In genomic region chr6:25070547-25071366, GRCh38 we compare ENCODE assay signal across 8 cellular contexts.
DNase-seq lines count a peak whose midpoint lies in the region; ATAC-seq and TF ChIP-seq lines count a peak whose summit lies in the region.

No MANE protein-coding gene starts in this region.

- WGBS in stomach, 5 donors, result 45 to 49% (median 46%) methylated on average over 13 of the region's 13 CpGs

- no peaks in the 10 kb centered on the region for H3K36me3 Mint-ChIP-seq in activated T-cell treated with anti-CD3 and anti-CD28 coated beads, Interleukin-2, amount 50 U/mL, for 24 hours (ENCODE audit: low read depth)
- no peaks in the 10 kb centered on the region for H3K36me3 Mint-ChIP-seq in neural crest cell (ENCODE audit: low read depth)

- peak; percentile 76 for DNase-seq in DMS114 treated with DMSO at 0.1 percent for 48 hours (lab: John Stamatoyannopoulos, UW; ENCODE audit: unreplicated experiment)
- peak; percentile 95 for DNase-seq in Karpas-422
- DNase-seq in Panc1 (ENCODE audit: low read depth, low spot score), result peak; percentile 52
- DNase-seq in activated T-cell treated with anti-CD3 and anti-CD28 coated beads, Interleukin-2, amount 50 U/mL, for 24 hours, result peak; percentile 80
- DNase-seq in fibroblast of mammary gland (ENCODE audit: low read depth), result peak; percentile 85
- DNase-seq in neural crest cell (ENCODE audit: low read depth, low spot score), result peak; percentile 71
- peak; percentile 89 for DNase-seq in stomach

- peak overlapping the region; percentile 47 for H3K4me3 Mint-ChIP-seq in activated T-cell treated with anti-CD3 and anti-CD28 coated beads, Interleukin-2, amount 50 U/mL, for 24 hours
- H3K4me3 Mint-ChIP-seq in neural crest cell, result no peak overlapping the region

- in situ Hi-C loops in Panc1 (cut with HindIII; ENCODE audit: low pct_unique_long_range_greater_than_20kb, low sequenced_read_pairs), result no loop called here

- intact Hi-C loops in Panc1 (cut with micrococcal nuclease; ENCODE audit: unreplicated experiment), result loop anchor here (1.0 to 10.0 kb wide), 2 partner anchors 214 to 486 kb away; no protein-coding TSS in a partner anchor
- intact Hi-C loops in stomach (cut with DNase I; ENCODE audit: low total_unique reads), result loop anchor here (5.0 kb wide), 1 partner anchor 218 kb away; no protein-coding TSS in a partner anchor

- POLR2A ChIA-PET in Panc1 (lab: Charles Lee), result no interaction called here

- H4K20me1 ChIP-seq in Karpas-422 (ENCODE audit: insufficient read depth, low read depth, low read length), result no peaks in the 10 kb centered on the region

- no peaks in the 10 kb centered on the region for H3K79me2 ChIP-seq in Karpas-422 (ENCODE audit: low read length)

- H3K4me2 ChIP-seq in Karpas-422 (ENCODE audit: low read depth, low read length, poor library complexity, severe bottlenecking), result peak overlapping the region; percentile 80

- BruUV-seq in Panc1 (replicated peaks; lab: Mats Ljungman, UMichigan), result no TSS peak

- H3K27me3 Mint-ChIP-seq in activated T-cell treated with anti-CD3 and anti-CD28 coated beads, Interleukin-2, amount 50 U/mL, for 24 hours, result no peaks in the 10 kb centered on the region
- H3K27me3 Mint-ChIP-seq in neural crest cell (ENCODE audit: low read depth), result peaks cover 2% of the 10 kb centered on the region

- H3K27ac ChIP-seq in Karpas-422 (ENCODE audit: low read length) (peak overlapping the region; percentile 83), Panc1 (ENCODE audit: low read length) (no peak overlapping the region), stomach (peak overlapping the region in 1 of 5 donors; percentile 3)

- H3K9me2 ChIP-seq in Karpas-422 (replicated peaks; ENCODE audit: insufficient read depth, low read length), result no peaks in the 10 kb centered on the region

- H3K27me3 ChIP-seq in Karpas-422 (ENCODE audit: low read length) (no peaks in the 10 kb centered on the region), Panc1 (ENCODE audit: control insufficient read depth, insufficient read depth, low read length) (0 out of 2 replicates have a peak, but pooled peaks cover 2% of the 10 kb centered on the region), stomach (no peaks in the 10 kb centered on the region)

- peaks cover 4% of the 10 kb centered on the region for H3K4me1 Mint-ChIP-seq in activated T-cell treated with anti-CD3 and anti-CD28 coated beads, Interleukin-2, amount 50 U/mL, for 24 hours (ENCODE audit: low read depth)
- H3K4me1 Mint-ChIP-seq in neural crest cell, result no peaks in the 10 kb centered on the region

- TF ChIP-seq CTCF in Panc1 (IDR thresholded peaks at IDR 0.05), result peak; percentile 89
- peak; percentile 96 for TF ChIP-seq CTCF in fibroblast of mammary gland (conservative IDR thresholded peaks at IDR 0.05; ENCODE audit: control insufficient read depth, insufficient read depth, low read depth, low read length)
- TF ChIP-seq CTCF in neural crest cell (conservative IDR thresholded peaks at IDR 0.05), result peak; percentile 94
- peak in 5 of 7 experiments; percentile 82 to 94 (median 90) for TF ChIP-seq CTCF in stomach (IDR thresholded peaks at IDR 0.05)

- peak overlapping the region; percentile 91 for H3K27ac Mint-ChIP-seq in activated T-cell treated with anti-CD3 and anti-CD28 coated beads, Interleukin-2, amount 50 U/mL, for 24 hours
- H3K27ac Mint-ChIP-seq in neural crest cell (ENCODE audit: unreplicated experiment), result no peak overlapping the region

- CTCF ChIA-PET in Panc1 (lab: Charles Lee), result interaction anchor here (0.5 kb wide), 1 partner anchor 459 kb away, joined by 6 read pairs; no protein-coding TSS in a partner anchor

- peak overlapping the region; percentile 71 for H3K9ac ChIP-seq in Karpas-422 (ENCODE audit: low read length)

- ATAC-seq in GM21619 (IDR thresholded peaks at IDR 0.05; ENCODE audit: unreplicated experiment) (peak; percentile 83), Panc1 (peak; percentile 94)

- no peak for TF ChIP-seq EP300 in stomach (IDR thresholded peaks at IDR 0.05)

- H3K4me3 ChIP-seq in Karpas-422 (ENCODE audit: low read length) (peak overlapping the region; percentile 61), Panc1 (ENCODE audit: low read depth in 2 of 2, low read length in 2 of 2) (no peak overlapping the region), fibroblast of mammary gland (ENCODE audit: control insufficient read depth, low read depth, low read length) (no peak overlapping the region), stomach (no peak overlapping the region)

- H3K9me3 Mint-ChIP-seq in activated T-cell treated with anti-CD3 and anti-CD28 coated beads, Interleukin-2, amount 50 U/mL, for 24 hours, result no peaks in the 10 kb centered on the region
- H3K9me3 Mint-ChIP-seq in neural crest cell, result peaks cover 3% of the 10 kb centered on the region

- H2AFZ ChIP-seq in Karpas-422 (ENCODE audit: low read length), result peak overlapping the region; percentile 94

- H3K9me3 ChIP-seq in Karpas-422 (ENCODE audit: low read length) (no peaks in the 10 kb centered on the region), Panc1 (ENCODE audit: control insufficient read depth, insufficient read depth, low read depth, low read length) (no peaks in the 10 kb centered on the region), stomach (no peaks in the 10 kb centered on the region)

- TF ChIP-seq POLR2A in stomach (IDR thresholded peaks at IDR 0.05), result no peak

- peaks cover 23% of the 10 kb centered on the region for H3K4me1 ChIP-seq in Karpas-422 (ENCODE audit: low read length)
- no peaks in the 10 kb centered on the region for H3K4me1 ChIP-seq in Panc1 (ENCODE audit: control insufficient read depth, insufficient read depth, low read length)
- peaks cover 0 to 4% (median 2%) of the 10 kb centered on the region in 4 donors for H3K4me1 ChIP-seq in stomach

- no peaks in the 10 kb centered on the region for H3K36me3 ChIP-seq in Karpas-422 (ENCODE audit: insufficient read depth, low read length)
- no peaks in the 10 kb centered on the region for H3K36me3 ChIP-seq in Panc1 (ENCODE audit: control insufficient read depth, insufficient read depth, low read length)
- no peaks in the 10 kb centered on the region for H3K36me3 ChIP-seq in stomach
